ENCODE assay signal across 7 cellular contexts in genomic region chr2:11863513-11864328, GRCh38.
DNase-seq lines count a peak whose midpoint lies in the region; ATAC-seq and TF ChIP-seq lines count a peak whose summit lies in the region.

No MANE protein-coding gene starts in this region.

- peaks cover 9% of the 10 kb centered on the region for H3K4me1 ChIP-seq in ectodermal cell (ENCODE audit: control insufficient read depth, insufficient read depth, low read length)

- peaks cover 41% of the 10 kb centered on the region for H3K4me1 Mint-ChIP-seq in activated CD4-positive, alpha-beta memory T cell treated with anti-CD3 and anti-CD28 coated beads for 36 hours (ENCODE audit: low read depth)
- peaks cover 70% of the 10 kb centered on the region for H3K4me1 Mint-ChIP-seq in memory B cell

- no peaks in the 10 kb centered on the region for H3K27me3 ChIP-seq in ectodermal cell (ENCODE audit: control insufficient read depth, insufficient read depth, low read length, poor library complexity, severe bottlenecking)

- H3K27me3 Mint-ChIP-seq in activated CD4-positive, alpha-beta memory T cell treated with anti-CD3 and anti-CD28 coated beads for 36 hours, result no peaks in the 10 kb centered on the region
- H3K27me3 Mint-ChIP-seq in memory B cell, result no peaks in the 10 kb centered on the region

- CTCF ChIA-PET in activated CD4-positive, alpha-beta memory T cell treated with anti-CD3 and anti-CD28 coated beads for 36 hours (lab: Charles Lee), result interaction anchor here (0.5 to 5.1 kb wide), 16 partner anchors 9 to 1144 kb away, joined by 3 to 30 read pairs (median 4); partner anchors contain the start of gene TRIB2

- H3K4me3 Mint-ChIP-seq in activated CD4-positive, alpha-beta memory T cell treated with anti-CD3 and anti-CD28 coated beads for 36 hours, result peak overlapping the region; percentile 25
- H3K4me3 Mint-ChIP-seq in memory B cell, result peak overlapping the region; percentile 79

- DNase-seq in GM12865 (ENCODE audit: low read depth) (peak; percentile 84), NCI-H460 (ENCODE audit: extremely low read depth, low read depth) (peak; percentile 60), memory B cell (ENCODE audit: low spot score in 2 of 2) (peak; percentile 70 to 71)
- peak; percentile 76 for DNase-seq in activated CD4-positive, alpha-beta memory T cell treated with anti-CD3 and anti-CD28 coated beads for 36 hours
- peak; percentile 36 to 55 for DNase-seq in stimulated activated CD8-positive, alpha-beta memory T cell treated with anti-CD3 and anti-CD28 coated beads, Interleukin-15, amount 100 ng/mL, for 4 hours (ENCODE audit: low read depth in 2 of 2)

- peak; percentile 97 for TF ChIP-seq CTCF in GM12865 (IDR thresholded peaks at IDR 0.05; ENCODE audit: insufficient read depth, low read depth, low read length, missing control alignments)

- peaks cover 1% of the 10 kb centered on the region for H3K36me3 Mint-ChIP-seq in activated CD4-positive, alpha-beta memory T cell treated with anti-CD3 and anti-CD28 coated beads for 36 hours
- H3K36me3 Mint-ChIP-seq in memory B cell, result peaks cover 6% of the 10 kb centered on the region

- no peaks in the 10 kb centered on the region for H3K36me3 ChIP-seq in ectodermal cell (ENCODE audit: control insufficient read depth, insufficient read depth, low read length)

- intact Hi-C loops in activated CD4-positive, alpha-beta memory T cell treated with anti-CD3 and anti-CD28 coated beads for 36 hours (cut with micrococcal nuclease), result loop anchor here (1.0 to 10.0 kb wide), 5 partner anchors 33 to 1141 kb away; no protein-coding TSS in a partner anchor

- WGBS in ectodermal cell, 2 experiments, result 18 to 20% methylated on average over 11 to 12 of the region's 12 CpGs

- peak overlapping the region; percentile 79 for H3K27ac ChIP-seq in ectodermal cell (ENCODE audit: insufficient read depth, low read depth, low read length, poor library complexity, severe bottlenecking)

- no peak overlapping the region for H3K27ac Mint-ChIP-seq in activated CD4-positive, alpha-beta memory T cell treated with anti-CD3 and anti-CD28 coated beads for 36 hours
- peak overlapping the region; percentile 3 for H3K27ac Mint-ChIP-seq in memory B cell

- peak; percentile 45 for ATAC-seq in HG02642 (IDR thresholded peaks at IDR 0.05; ENCODE audit: poor library complexity, unreplicated experiment)
- peak; percentile 40 for ATAC-seq in memory B cell (ENCODE audit: low read depth)

- peak overlapping the region; percentile 46 for H3K4me3 ChIP-seq in GM12865 (ENCODE audit: low read depth, low read length)
- no peak overlapping the region for H3K4me3 ChIP-seq in ectodermal cell (ENCODE audit: insufficient read depth, low read depth, low read length)

- peaks cover 3% of the 10 kb centered on the region for H3K9me3 ChIP-seq in ectodermal cell (ENCODE audit: control insufficient read depth, low read length)

- POLR2A ChIA-PET in activated CD4-positive, alpha-beta memory T cell treated with anti-CD3 and anti-CD28 coated beads for 36 hours (lab: Charles Lee), result no interaction called here

- peaks cover 8% of the 10 kb centered on the region for H3K9me3 Mint-ChIP-seq in activated CD4-positive, alpha-beta memory T cell treated with anti-CD3 and anti-CD28 coated beads for 36 hours
- H3K9me3 Mint-ChIP-seq in memory B cell, result peaks cover 6% of the 10 kb centered on the region
